1 cellular context compared by ENCODE assay signal in the genomic region with DNA sequence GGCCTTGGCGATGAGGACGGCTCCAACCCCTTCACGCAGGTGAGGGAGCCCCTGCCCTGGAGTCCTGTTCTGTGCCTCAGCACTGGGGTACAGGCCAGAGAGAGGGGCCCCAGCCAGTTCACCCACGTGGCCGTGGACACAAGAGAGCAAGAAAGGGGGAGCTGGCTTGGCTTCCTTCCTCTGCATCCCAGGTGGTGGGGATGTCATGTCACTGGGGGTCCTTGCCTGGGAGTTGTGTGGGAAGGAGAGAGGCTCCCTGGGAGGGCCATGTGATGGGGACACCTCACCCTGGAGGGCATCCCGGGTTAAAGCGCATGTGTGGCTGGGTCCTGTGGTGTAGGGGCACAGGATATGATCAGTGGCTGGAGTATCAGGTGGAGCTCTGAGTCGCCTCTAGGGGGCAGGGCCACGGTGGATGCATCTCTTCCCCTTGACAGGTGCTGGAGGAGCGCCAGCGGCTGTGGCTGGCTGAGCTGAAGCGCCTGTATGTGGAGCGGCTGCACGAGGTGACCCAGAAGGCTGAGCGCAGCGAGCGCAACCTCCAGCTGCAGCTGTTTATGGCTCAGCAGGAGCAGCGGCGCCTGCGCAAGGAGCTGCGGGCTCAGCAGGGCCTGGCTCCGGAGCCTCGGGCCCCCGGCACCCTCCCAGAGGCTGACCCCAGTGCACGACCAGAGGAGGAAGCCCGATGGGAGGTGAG.
A peak's percentile ranks its signal among the peaks of the same experiment; 100 is the strongest.
TF ChIP-seq lines count a peak whose summit lies in the region.

No MANE protein-coding gene starts in this region.

TF ChIP-seq in K562, 482 proteins besides CTCF, POLR2A, EP300 and RAD21 (continued from another document and continues in another):
- TF ChIP-seq, protein P1, sequence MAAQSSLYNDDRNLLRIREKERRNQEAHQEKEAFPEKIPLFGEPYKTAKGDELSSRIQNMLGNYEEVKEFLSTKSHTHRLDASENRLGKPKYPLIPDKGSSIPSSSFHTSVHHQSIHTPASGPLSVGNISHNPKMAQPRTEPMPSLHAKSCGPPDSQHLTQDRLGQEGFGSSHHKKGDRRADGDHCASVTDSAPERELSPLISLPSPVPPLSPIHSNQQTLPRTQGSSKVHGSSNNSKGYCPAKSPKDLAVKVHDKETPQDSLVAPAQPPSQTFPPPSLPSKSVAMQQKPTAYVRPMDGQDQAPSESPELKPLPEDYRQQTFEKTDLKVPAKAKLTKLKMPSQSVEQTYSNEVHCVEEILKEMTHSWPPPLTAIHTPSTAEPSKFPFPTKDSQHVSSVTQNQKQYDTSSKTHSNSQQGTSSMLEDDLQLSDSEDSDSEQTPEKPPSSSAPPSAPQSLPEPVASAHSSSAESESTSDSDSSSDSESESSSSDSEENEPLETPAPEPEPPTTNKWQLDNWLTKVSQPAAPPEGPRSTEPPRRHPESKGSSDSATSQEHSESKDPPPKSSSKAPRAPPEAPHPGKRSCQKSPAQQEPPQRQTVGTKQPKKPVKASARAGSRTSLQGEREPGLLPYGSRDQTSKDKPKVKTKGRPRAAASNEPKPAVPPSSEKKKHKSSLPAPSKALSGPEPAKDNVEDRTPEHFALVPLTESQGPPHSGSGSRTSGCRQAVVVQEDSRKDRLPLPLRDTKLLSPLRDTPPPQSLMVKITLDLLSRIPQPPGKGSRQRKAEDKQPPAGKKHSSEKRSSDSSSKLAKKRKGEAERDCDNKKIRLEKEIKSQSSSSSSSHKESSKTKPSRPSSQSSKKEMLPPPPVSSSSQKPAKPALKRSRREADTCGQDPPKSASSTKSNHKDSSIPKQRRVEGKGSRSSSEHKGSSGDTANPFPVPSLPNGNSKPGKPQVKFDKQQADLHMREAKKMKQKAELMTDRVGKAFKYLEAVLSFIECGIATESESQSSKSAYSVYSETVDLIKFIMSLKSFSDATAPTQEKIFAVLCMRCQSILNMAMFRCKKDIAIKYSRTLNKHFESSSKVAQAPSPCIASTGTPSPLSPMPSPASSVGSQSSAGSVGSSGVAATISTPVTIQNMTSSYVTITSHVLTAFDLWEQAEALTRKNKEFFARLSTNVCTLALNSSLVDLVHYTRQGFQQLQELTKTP (IDR thresholded peaks at IDR 0.05; ENCODE audit: low read depth in 1 of 2, partially characterized antibody in 2 of 2): no peak
- TF ChIP-seq, protein P2, sequence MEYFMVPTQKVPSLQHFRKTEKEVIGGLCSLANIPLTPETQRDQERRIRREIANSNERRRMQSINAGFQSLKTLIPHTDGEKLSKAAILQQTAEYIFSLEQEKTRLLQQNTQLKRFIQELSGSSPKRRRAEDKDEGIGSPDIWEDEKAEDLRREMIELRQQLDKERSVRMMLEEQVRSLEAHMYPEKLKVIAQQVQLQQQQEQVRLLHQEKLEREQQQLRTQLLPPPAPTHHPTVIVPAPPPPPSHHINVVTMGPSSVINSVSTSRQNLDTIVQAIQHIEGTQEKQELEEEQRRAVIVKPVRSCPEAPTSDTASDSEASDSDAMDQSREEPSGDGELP (CRISPR knock-in tag; IDR thresholded peaks at IDR 0.05; ENCODE audit: borderline replicate concordance): peak; percentile 97
- no peak for TF ChIP-seq ZNF444 (CRISPR knock-in tag; IDR thresholded peaks at IDR 0.05)
- TF ChIP-seq, protein P3, sequence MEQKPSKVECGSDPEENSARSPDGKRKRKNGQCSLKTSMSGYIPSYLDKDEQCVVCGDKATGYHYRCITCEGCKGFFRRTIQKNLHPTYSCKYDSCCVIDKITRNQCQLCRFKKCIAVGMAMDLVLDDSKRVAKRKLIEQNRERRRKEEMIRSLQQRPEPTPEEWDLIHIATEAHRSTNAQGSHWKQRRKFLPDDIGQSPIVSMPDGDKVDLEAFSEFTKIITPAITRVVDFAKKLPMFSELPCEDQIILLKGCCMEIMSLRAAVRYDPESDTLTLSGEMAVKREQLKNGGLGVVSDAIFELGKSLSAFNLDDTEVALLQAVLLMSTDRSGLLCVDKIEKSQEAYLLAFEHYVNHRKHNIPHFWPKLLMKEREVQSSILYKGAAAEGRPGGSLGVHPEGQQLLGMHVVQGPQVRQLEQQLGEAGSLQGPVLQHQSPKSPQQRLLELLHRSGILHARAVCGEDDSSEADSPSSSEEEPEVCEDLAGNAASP (IDR thresholded peaks at IDR 0.05): no peak
- TF ChIP-seq, protein P4, sequence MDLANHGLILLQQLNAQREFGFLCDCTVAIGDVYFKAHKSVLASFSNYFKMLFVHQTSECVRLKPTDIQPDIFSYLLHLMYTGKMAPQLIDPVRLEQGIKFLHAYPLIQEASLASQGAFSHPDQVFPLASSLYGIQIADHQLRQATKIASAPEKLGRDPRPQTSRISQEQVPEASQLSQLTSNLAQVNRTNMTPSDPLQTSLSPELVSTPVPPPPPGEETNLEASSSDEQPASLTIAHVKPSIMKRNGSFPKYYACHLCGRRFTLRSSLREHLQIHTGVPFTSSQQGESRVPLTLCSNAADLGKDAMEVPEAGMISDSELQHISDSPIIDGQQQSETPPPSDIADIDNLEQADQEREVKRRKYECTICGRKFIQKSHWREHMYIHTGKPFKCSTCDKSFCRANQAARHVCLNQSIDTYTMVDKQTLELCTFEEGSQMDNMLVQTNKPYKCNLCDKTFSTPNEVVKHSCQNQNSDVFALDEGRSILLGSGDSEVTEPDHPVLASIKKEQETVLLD (IDR thresholded peaks at IDR 0.05): no peak
- TF ChIP-seq, protein P5, sequence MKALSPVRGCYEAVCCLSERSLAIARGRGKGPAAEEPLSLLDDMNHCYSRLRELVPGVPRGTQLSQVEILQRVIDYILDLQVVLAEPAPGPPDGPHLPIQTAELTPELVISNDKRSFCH (CRISPR knock-in tag; IDR thresholded peaks at IDR 0.05): no peak
- TF ChIP-seq, protein P5 (tag; IDR thresholded peaks at IDR 0.05): no peak
- no peak for TF ChIP-seq BRF1 (IDR thresholded peaks at IDR 0.05; ENCODE audit: borderline replicate concordance, extremely low read depth, insufficient read length)
- no peak for TF ChIP-seq ESRRB (CRISPR knock-in tag; IDR thresholded peaks at IDR 0.05; ENCODE audit: borderline replicate concordance)
- no peak for TF ChIP-seq ARNT (IDR thresholded peaks at IDR 0.05)
- TF ChIP-seq TAF9B (IDR thresholded peaks at IDR 0.05; ENCODE audit: partially characterized antibody): no peak
- TF ChIP-seq, protein P6, sequence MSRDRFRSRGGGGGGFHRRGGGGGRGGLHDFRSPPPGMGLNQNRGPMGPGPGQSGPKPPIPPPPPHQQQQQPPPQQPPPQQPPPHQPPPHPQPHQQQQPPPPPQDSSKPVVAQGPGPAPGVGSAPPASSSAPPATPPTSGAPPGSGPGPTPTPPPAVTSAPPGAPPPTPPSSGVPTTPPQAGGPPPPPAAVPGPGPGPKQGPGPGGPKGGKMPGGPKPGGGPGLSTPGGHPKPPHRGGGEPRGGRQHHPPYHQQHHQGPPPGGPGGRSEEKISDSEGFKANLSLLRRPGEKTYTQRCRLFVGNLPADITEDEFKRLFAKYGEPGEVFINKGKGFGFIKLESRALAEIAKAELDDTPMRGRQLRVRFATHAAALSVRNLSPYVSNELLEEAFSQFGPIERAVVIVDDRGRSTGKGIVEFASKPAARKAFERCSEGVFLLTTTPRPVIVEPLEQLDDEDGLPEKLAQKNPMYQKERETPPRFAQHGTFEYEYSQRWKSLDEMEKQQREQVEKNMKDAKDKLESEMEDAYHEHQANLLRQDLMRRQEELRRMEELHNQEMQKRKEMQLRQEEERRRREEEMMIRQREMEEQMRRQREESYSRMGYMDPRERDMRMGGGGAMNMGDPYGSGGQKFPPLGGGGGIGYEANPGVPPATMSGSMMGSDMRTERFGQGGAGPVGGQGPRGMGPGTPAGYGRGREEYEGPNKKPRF (IDR thresholded peaks at IDR 0.05; ENCODE audit: low read depth, low read length): no peak
- no peak for TF ChIP-seq ZNF12 (CRISPR knock-in tag; IDR thresholded peaks at IDR 0.05)
- TF ChIP-seq, protein P7, sequence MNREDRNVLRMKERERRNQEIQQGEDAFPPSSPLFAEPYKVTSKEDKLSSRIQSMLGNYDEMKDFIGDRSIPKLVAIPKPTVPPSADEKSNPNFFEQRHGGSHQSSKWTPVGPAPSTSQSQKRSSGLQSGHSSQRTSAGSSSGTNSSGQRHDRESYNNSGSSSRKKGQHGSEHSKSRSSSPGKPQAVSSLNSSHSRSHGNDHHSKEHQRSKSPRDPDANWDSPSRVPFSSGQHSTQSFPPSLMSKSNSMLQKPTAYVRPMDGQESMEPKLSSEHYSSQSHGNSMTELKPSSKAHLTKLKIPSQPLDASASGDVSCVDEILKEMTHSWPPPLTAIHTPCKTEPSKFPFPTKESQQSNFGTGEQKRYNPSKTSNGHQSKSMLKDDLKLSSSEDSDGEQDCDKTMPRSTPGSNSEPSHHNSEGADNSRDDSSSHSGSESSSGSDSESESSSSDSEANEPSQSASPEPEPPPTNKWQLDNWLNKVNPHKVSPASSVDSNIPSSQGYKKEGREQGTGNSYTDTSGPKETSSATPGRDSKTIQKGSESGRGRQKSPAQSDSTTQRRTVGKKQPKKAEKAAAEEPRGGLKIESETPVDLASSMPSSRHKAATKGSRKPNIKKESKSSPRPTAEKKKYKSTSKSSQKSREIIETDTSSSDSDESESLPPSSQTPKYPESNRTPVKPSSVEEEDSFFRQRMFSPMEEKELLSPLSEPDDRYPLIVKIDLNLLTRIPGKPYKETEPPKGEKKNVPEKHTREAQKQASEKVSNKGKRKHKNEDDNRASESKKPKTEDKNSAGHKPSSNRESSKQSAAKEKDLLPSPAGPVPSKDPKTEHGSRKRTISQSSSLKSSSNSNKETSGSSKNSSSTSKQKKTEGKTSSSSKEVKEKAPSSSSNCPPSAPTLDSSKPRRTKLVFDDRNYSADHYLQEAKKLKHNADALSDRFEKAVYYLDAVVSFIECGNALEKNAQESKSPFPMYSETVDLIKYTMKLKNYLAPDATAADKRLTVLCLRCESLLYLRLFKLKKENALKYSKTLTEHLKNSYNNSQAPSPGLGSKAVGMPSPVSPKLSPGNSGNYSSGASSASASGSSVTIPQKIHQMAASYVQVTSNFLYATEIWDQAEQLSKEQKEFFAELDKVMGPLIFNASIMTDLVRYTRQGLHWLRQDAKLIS (CRISPR knock-in tag; IDR thresholded peaks at IDR 0.05): no peak
- TF ChIP-seq, protein P8, sequence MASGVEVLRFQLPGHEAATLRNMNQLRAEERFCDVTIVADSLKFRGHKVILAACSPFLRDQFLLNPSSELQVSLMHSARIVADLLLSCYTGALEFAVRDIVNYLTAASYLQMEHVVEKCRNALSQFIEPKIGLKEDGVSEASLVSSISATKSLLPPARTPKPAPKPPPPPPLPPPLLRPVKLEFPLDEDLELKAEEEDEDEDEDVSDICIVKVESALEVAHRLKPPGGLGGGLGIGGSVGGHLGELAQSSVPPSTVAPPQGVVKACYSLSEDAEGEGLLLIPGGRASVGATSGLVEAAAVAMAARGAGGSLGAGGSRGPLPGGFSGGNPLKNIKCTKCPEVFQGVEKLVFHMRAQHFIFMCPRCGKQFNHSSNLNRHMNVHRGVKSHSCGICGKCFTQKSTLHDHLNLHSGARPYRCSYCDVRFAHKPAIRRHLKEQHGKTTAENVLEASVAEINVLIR (CRISPR knock-in tag; IDR thresholded peaks at IDR 0.05): no peak
- TF ChIP-seq SREBF2 (CRISPR knock-in tag; IDR thresholded peaks at IDR 0.05): no peak
- no peak for TF ChIP-seq HNRNPH1 (optimal IDR thresholded peaks at IDR 0.05; ENCODE audit: low read depth, low read length)
- no peak; the same call in 1 of the 2 replicates for TF ChIP-seq SMAD4 (CRISPR knock-in tag; conservative IDR thresholded peaks at IDR 0.05)
- no peak for TF ChIP-seq ILK (tag; IDR thresholded peaks at IDR 0.05; ENCODE audit: borderline replicate concordance, low read depth)
- TF ChIP-seq COPS2 (conservative IDR thresholded peaks at IDR 0.05): no peak
- TF ChIP-seq HDAC2 (IDR thresholded peaks at IDR 0.05): 0 out of 2 replicates have a peak, but pooled peaks have one; percentile 30
- TF ChIP-seq RBM25 (IDR thresholded peaks at IDR 0.05; ENCODE audit: low read depth, low read length, severe bottlenecking): no peak
- no peak for TF ChIP-seq ELF4 (CRISPR knock-in tag; IDR thresholded peaks at IDR 0.05)
- no peak for TF ChIP-seq HNRNPK (IDR thresholded peaks at IDR 0.05; ENCODE audit: low read depth, low read length, poor library complexity, severe bottlenecking)
- TF ChIP-seq ZEB2 (IDR thresholded peaks at IDR 0.05): no peak
- TF ChIP-seq GABPA (tag; conservative IDR thresholded peaks at IDR 0.05; ENCODE audit: low read depth): no peak
- TF ChIP-seq NFE2 (IDR thresholded peaks at IDR 0.05; ENCODE audit: low read depth): no peak
- TF ChIP-seq FOXK2 (conservative IDR thresholded peaks at IDR 0.05 in 1 of 2, IDR thresholded peaks at IDR 0.05 in 1 of 2; ENCODE audit: low read depth in 2 of 2): peak; percentile 74 to 77; a peak in 3 of 4 replicates
- TF ChIP-seq, protein P9, sequence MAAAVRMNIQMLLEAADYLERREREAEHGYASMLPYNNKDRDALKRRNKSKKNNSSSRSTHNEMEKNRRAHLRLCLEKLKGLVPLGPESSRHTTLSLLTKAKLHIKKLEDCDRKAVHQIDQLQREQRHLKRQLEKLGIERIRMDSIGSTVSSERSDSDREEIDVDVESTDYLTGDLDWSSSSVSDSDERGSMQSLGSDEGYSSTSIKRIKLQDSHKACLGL (CRISPR knock-in tag; IDR thresholded peaks at IDR 0.05; ENCODE audit: borderline replicate concordance, poor library complexity, severe bottlenecking): no peak
- TF ChIP-seq HDAC8 (tag; IDR thresholded peaks at IDR 0.05): no peak
- peak; percentile 31; the same call in 1 of the 2 replicates for TF ChIP-seq POLR2G (IDR thresholded peaks at IDR 0.05; ENCODE audit: low read depth, low read length)
- TF ChIP-seq, protein P10, sequence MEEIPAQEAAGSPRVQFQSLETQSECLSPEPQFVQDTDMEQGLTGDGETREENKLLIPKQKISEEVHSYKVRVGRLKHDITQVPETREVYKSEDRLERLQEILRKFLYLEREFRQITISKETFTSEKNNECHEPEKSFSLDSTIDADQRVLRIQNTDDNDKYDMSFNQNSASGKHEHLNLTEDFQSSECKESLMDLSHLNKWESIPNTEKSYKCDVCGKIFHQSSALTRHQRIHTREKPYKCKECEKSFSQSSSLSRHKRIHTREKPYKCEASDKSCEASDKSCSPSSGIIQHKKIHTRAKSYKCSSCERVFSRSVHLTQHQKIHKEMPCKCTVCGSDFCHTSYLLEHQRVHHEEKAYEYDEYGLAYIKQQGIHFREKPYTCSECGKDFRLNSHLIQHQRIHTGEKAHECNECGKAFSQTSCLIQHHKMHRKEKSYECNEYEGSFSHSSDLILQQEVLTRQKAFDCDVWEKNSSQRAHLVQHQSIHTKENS (CRISPR knock-in tag; IDR thresholded peaks at IDR 0.05): no peak
- TF ChIP-seq ZNF780A (CRISPR knock-in tag; IDR thresholded peaks at IDR 0.05): no peak
- no peak for TF ChIP-seq ELF1 (tag; IDR thresholded peaks at IDR 0.05)
- TF ChIP-seq CBFA2T2 (conservative IDR thresholded peaks at IDR 0.05): peak; percentile 40; the same call in 1 of the 2 replicates
- TF ChIP-seq ZNF184 (CRISPR knock-in tag; IDR thresholded peaks at IDR 0.05): no peak
- no peak for TF ChIP-seq FOXK1 (CRISPR knock-in tag; IDR thresholded peaks at IDR 0.05; ENCODE audit: borderline replicate concordance)
- TF ChIP-seq HEY1 (CRISPR knock-in tag; IDR thresholded peaks at IDR 0.05; ENCODE audit: borderline replicate concordance): no peak
- TF ChIP-seq TARDBP (IDR thresholded peaks at IDR 0.05): no peak
- TF ChIP-seq ZBED1 (IDR thresholded peaks at IDR 0.05): no peak
- no peak for TF ChIP-seq FIP1L1 (IDR thresholded peaks at IDR 0.05; ENCODE audit: low read depth, low read length, poor library complexity, severe bottlenecking)
